9 cellular contexts compared by ENCODE assay signal in the genomic region with DNA sequence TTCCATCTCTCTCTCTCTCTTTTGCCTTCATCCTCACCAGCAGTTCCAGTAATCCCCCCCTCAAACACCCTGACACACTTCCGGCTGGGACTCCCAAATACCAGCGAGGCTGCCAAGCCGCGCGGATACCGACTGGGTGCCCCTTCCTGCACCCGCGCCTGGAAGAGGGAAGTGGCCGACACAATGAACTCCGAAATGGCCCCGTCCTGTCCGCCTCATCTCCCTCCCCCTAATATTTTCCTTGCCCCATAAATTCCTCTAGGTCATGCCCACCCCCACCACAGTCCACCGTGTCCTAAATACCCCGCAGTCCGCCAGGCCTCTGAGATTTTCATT. TPM values are rescaled to one million over a fixed set of nuclear protein-coding genes. Genes with fewer than 3 reads are reported as not detected.
DNase-seq lines count a peak whose midpoint lies in the region; ATAC-seq lines count a peak whose summit lies in the region.
"Had no signal": no experiment of that assay in that cellular context is flagged by ENCODE, and none has a peak within 500 bp of the region (broad histone marks: within the 10 kb centered on the region; RNA-seq: fewer than 3 reads in every experiment).

No MANE protein-coding gene starts in this region.

- H3K4me3 Mint-ChIP-seq in T-helper 2 cell treated with Interferon-gamma antibody and Interleukin-4, amounts not matched to agents 5 μg/mL and 100 μg/mL, for 36 hours: no peak overlapping the region
- H3K4me3 Mint-ChIP-seq in stimulated activated memory B cell treated with anti-CD40 and anti-IgM and Interleukin-4, amounts not matched to agents 10 μg/mL and 1 μg/mL and 100 μg/mL, for 72 hours: peak overlapping the region; percentile 15

- peaks cover 5% of the 10 kb centered on the region for H3K4me1 Mint-ChIP-seq in T-helper 2 cell treated with Interferon-gamma antibody and Interleukin-4, amounts not matched to agents 5 μg/mL and 100 μg/mL, for 36 hours (ENCODE audit: low read depth)
- H3K4me1 Mint-ChIP-seq in stimulated activated memory B cell treated with anti-CD40 and anti-IgM and Interleukin-4, amounts not matched to agents 10 μg/mL and 1 μg/mL and 100 μg/mL, for 72 hours: peaks cover 16% of the 10 kb centered on the region

- intact Hi-C loops in left ventricle myocardium superior (cut with micrococcal nuclease): loop anchor here (10.0 kb wide), 1 partner anchor 792 kb away; no protein-coding TSS in a partner anchor

- no peak for DNase-seq in T-helper 2 cell treated with Interferon-gamma antibody and Interleukin-4, amounts not matched to agents 5 μg/mL and 100 μg/mL, for 36 hours (ENCODE audit: low spot score)
- no peak for DNase-seq in T-helper 2 cell
- DNase-seq in NCI-H510A treated with DMSO at 0.1 percent for 48 hours (lab: John Stamatoyannopoulos, UW): peak; percentile 76
- DNase-seq in left ventricle myocardium superior: peak; percentile 25
- no peak for DNase-seq in NCI-H2107 treated with DMSO at 0.1 percent for 48 hours (lab: John Stamatoyannopoulos, UW; ENCODE audit: unreplicated experiment)
- DNase-seq: AML-193 had no signal

- no peak for ATAC-seq in left ventricle myocardium superior
- no peak for ATAC-seq in stimulated activated memory B cell treated with anti-CD40 and anti-IgM and Interleukin-4, amounts not matched to agents 10 μg/mL and 1 μg/mL and 100 μg/mL, for 72 hours
- ATAC-seq in HG03135 (IDR thresholded peaks at IDR 0.05; ENCODE audit: unreplicated experiment): no peak
- ATAC-seq in GM19467 (IDR thresholded peaks at IDR 0.05; ENCODE audit: unreplicated experiment): no peak

- H3K36me3 Mint-ChIP-seq in T-helper 2 cell treated with Interferon-gamma antibody and Interleukin-4, amounts not matched to agents 5 μg/mL and 100 μg/mL, for 36 hours (ENCODE audit: low read depth): peaks cover 5% of the 10 kb centered on the region
- no peaks in the 10 kb centered on the region for H3K36me3 Mint-ChIP-seq in stimulated activated memory B cell treated with anti-CD40 and anti-IgM and Interleukin-4, amounts not matched to agents 10 μg/mL and 1 μg/mL and 100 μg/mL, for 72 hours

- peak overlapping the region; percentile 85 for H3K27ac Mint-ChIP-seq in T-helper 2 cell treated with Interferon-gamma antibody and Interleukin-4, amounts not matched to agents 5 μg/mL and 100 μg/mL, for 36 hours
- H3K27ac Mint-ChIP-seq in stimulated activated memory B cell treated with anti-CD40 and anti-IgM and Interleukin-4, amounts not matched to agents 10 μg/mL and 1 μg/mL and 100 μg/mL, for 72 hours: peak overlapping the region; percentile 61

- H3K27me3 Mint-ChIP-seq in T-helper 2 cell treated with Interferon-gamma antibody and Interleukin-4, amounts not matched to agents 5 μg/mL and 100 μg/mL, for 36 hours (ENCODE audit: low read depth): peaks cover 90% of the 10 kb centered on the region
- peaks cover 79% of the 10 kb centered on the region for H3K27me3 Mint-ChIP-seq in stimulated activated memory B cell treated with anti-CD40 and anti-IgM and Interleukin-4, amounts not matched to agents 10 μg/mL and 1 μg/mL and 100 μg/mL, for 72 hours

- H3K9me3 Mint-ChIP-seq in T-helper 2 cell treated with Interferon-gamma antibody and Interleukin-4, amounts not matched to agents 5 μg/mL and 100 μg/mL, for 36 hours: no peaks in the 10 kb centered on the region
- no peaks in the 10 kb centered on the region for H3K9me3 Mint-ChIP-seq in stimulated activated memory B cell treated with anti-CD40 and anti-IgM and Interleukin-4, amounts not matched to agents 10 μg/mL and 1 μg/mL and 100 μg/mL, for 72 hours

RNA-seq across cellular contexts. Expression of a gene that starts 1.8 kb away (rescaled TPM):
- not detected for total RNA-seq in left ventricle myocardium superior

RNA-seq across cellular contexts. Expression of a gene that starts 7.0 kb away (rescaled TPM):
- not detected for total RNA-seq in left ventricle myocardium superior

RNA-seq across cellular contexts. Expression of a gene that starts 10.7 kb away (rescaled TPM):
- total RNA-seq in left ventricle myocardium superior: not detected

RNA-seq across cellular contexts. Expression of a gene that starts 14.8 kb away (rescaled TPM):
- 0.72 TPM for total RNA-seq in left ventricle myocardium superior

RNA-seq across cellular contexts. Expression of a gene that starts 17.9 kb away (rescaled TPM):
- total RNA-seq in left ventricle myocardium superior: not detected

Comparison
In these comparisons a context has a peak if more than half of its experiments do, and no peak if none do; other contexts are left out.
1. DNase-seq: peak in NCI-H510A treated with DMSO at 0.1 percent for 48 hours (single experiment) and left ventricle myocardium superior (single experiment); none in T-helper 2 cell treated with Interferon-gamma antibody and Interleukin-4, amounts not matched to agents 5 μg/mL and 100 μg/mL, for 36 hours (single experiment), T-helper 2 cell (0 of 5) and NCI-H2107 treated with DMSO at 0.1 percent for 48 hours (single experiment).